In the genomic region with DNA sequence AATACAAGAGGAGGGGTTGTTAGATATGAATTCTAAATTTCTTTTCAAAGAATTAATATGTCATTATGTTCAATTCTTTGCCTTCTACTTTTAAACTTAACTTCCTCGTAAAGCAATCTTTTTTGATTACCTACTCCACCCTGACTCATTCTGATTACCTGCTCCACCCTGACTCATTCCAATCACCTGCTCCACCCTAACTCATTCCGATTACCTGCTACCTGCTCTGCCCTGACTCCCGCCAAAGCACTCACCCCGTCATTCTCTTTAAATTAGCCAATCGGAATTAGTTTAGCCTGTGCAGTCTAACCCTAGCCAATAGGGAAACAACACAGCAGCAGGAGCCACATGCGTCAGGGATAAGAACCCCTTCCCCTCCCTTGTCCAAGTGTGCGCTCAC, we compare ENCODE assay signal across 6 cellular contexts. TPM values are rescaled to one million over a fixed set of nuclear protein-coding genes. Genes with fewer than 3 reads are reported as not detected.
"Had no signal": no experiment of that assay in that cellular context is flagged by ENCODE, and none has a peak within 500 bp of the region (broad histone marks: within the 10 kb centered on the region; RNA-seq: fewer than 3 reads in every experiment).

No MANE protein-coding gene starts in this region.

RNA-seq across cellular contexts. Expression of a gene that starts 48.4 kb away (rescaled TPM):
- total RNA-seq: GM23248, GM23338, H1, H7, H9, HFFc6 had no signal
